13 cellular contexts compared by ENCODE assay signal in the genomic region with DNA sequence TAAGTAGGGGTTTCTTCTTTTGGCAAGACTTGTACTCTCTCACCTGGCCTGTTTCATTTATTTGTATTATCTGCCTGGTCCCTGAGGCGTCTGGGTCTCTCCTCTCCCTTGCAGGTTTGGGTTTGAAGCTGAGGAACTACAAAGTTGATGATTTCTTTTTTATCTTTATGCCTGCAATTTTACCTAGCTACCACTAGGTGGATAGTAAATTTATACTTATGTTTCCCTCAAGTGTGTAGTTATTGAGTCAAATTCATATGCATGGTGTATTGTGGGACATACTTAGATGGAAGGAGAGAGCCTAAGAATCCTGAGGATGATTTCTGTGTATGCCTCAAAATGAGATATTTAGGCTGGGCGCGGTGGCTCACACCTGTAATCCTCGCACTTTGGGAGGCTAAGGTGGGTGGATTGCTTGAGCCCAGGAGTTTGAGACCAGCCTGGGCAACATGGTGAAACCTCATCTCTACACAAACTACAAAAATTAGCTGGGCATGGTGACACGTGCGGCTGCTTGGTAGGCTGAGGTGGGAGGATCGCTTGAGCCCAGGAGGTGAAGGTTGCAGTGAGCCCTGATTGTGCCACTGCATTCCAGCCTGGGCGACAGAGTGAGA. TPM values are rescaled to one million over a fixed set of nuclear protein-coding genes. Genes with fewer than 3 reads are reported as not detected.
DNase-seq lines count a peak whose midpoint lies in the region; ATAC-seq and TF ChIP-seq lines count a peak whose summit lies in the region.
"Had no signal": no experiment of that assay in that cellular context is flagged by ENCODE, and none has a peak within 500 bp of the region (broad histone marks: within the 10 kb centered on the region; RNA-seq: fewer than 3 reads in every experiment).

No MANE protein-coding gene starts in this region.

- TF ChIP-seq CTCF in Caco-2 (IDR thresholded peaks at IDR 0.05; ENCODE audit: insufficient read depth in 1 of 2, low read depth in 1 of 2, low read length in 1 of 2, severe bottlenecking in 1 of 2, unreplicated experiment in 1 of 2) (peak; percentile 6 to 64), LNCAP (IDR thresholded peaks at IDR 0.05) (peak; percentile 63), cardiac fibroblast (IDR thresholded peaks at IDR 0.05; ENCODE audit: low read depth, low read length) (peak; percentile 24), neural progenitor cell (IDR thresholded peaks at IDR 0.05) (peak; percentile 59), tibial artery (IDR thresholded peaks at IDR 0.05) (no peak)

- H3K4me1 Mint-ChIP-seq in Caco-2 (ENCODE audit: low read depth, unreplicated experiment) (peaks cover 30% of the 10 kb centered on the region), neural progenitor cell (peaks cover 9% of the 10 kb centered on the region)
- peaks cover 2 to 6% of the 10 kb centered on the region in 2 donors for H3K4me1 Mint-ChIP-seq in stimulated activated naive B cell treated with anti-CD40 and anti-IgM and Interleukin-4, amounts not matched to agents 10 μg/mL and 1 μg/mL and 100 μg/mL, for 72 hours

- H3K4me1 ChIP-seq in Caco-2 (peaks cover 47% of the 10 kb centered on the region), neural progenitor cell (peaks cover 9% of the 10 kb centered on the region), tibial artery (peaks cover 0 to 16% (median 9%) of the 10 kb centered on the region in 4 donors)

- H3K79me2 ChIP-seq in neural progenitor cell (ENCODE audit: low read depth) = no peaks in the 10 kb centered on the region

- H3K36me3 ChIP-seq in Caco-2 (ENCODE audit: control insufficient read depth, insufficient read depth, low read length) (peaks cover 13% of the 10 kb centered on the region), neural progenitor cell (peaks cover 6% of the 10 kb centered on the region), tibial artery (peaks cover 13 to 34% (median 21%) of the 10 kb centered on the region in 3 donors)

- H3K9me3 Mint-ChIP-seq in Caco-2 (ENCODE audit: unreplicated experiment) (no peaks in the 10 kb centered on the region), neural progenitor cell (peaks cover 3% of the 10 kb centered on the region)
- no peaks in the 10 kb centered on the region for H3K9me3 Mint-ChIP-seq in stimulated activated naive B cell treated with anti-CD40 and anti-IgM and Interleukin-4, amounts not matched to agents 10 μg/mL and 1 μg/mL and 100 μg/mL, for 72 hours

- H3K36me3 Mint-ChIP-seq in Caco-2 (ENCODE audit: insufficient read depth, unreplicated experiment) = peaks cover 82% of the 10 kb centered on the region
- peaks cover 31% of the 10 kb centered on the region for H3K36me3 Mint-ChIP-seq in neural progenitor cell
- no peaks in the 10 kb centered on the region for H3K36me3 Mint-ChIP-seq in stimulated activated naive B cell treated with anti-CD40 and anti-IgM and Interleukin-4, amounts not matched to agents 10 μg/mL and 1 μg/mL and 100 μg/mL, for 72 hours
- H3K36me3 Mint-ChIP-seq: naive B cell had no signal

- H3K27ac ChIP-seq in neural progenitor cell (no peak overlapping the region), tibial artery (no peak overlapping the region)

- POLR2A ChIA-PET in Caco-2 (lab: Charles Lee) = no interaction called here

- no peak overlapping the region for H3K4me2 ChIP-seq in neural progenitor cell

- peaks cover 3% of the 10 kb centered on the region for H4K20me1 ChIP-seq in neural progenitor cell (ENCODE audit: low read depth)

- no peak overlapping the region for H3K4me3 Mint-ChIP-seq in Caco-2 (ENCODE audit: unreplicated experiment)
- no peak overlapping the region for H3K4me3 Mint-ChIP-seq in neural progenitor cell
- no peak overlapping the region for H3K4me3 Mint-ChIP-seq in stimulated activated naive B cell treated with anti-CD40 and anti-IgM and Interleukin-4, amounts not matched to agents 10 μg/mL and 1 μg/mL and 100 μg/mL, for 72 hours
- H3K4me3 Mint-ChIP-seq: naive B cell had no signal

- no TSS peak for BruUV-seq in Caco-2 (replicated peaks; lab: Mats Ljungman, UMichigan)

- H3K4me3 ChIP-seq in Caco-2 (ENCODE audit: low read depth, low read length) (no peak overlapping the region), cardiac fibroblast (replicated peaks in 1 of 2; ENCODE audit: low read depth in 2 of 2, low read length in 2 of 2) (no peak overlapping the region), neural progenitor cell (no peak overlapping the region), tibial artery (no peak overlapping the region)

- H3K9ac ChIP-seq in neural progenitor cell = no peak overlapping the region

- H3K27me3 ChIP-seq in Caco-2 (replicated peaks; ENCODE audit: control insufficient read depth, insufficient read depth, low read length) = no peaks in the 10 kb centered on the region
- no peaks in the 10 kb centered on the region for H3K27me3 ChIP-seq in neural progenitor cell
- no peaks in the 10 kb centered on the region for H3K27me3 ChIP-seq in tibial artery

- DNase-seq in Caco-2 = no peak
- DNase-seq in cardiac fibroblast (ENCODE audit: low read depth in 2 of 2) = no peak
- DNase-seq in neural progenitor cell (ENCODE audit: low spot score) = no peak
- DNase-seq in EL = no peak
- DNase-seq in stimulated activated naive B cell treated with anti-CD40 and anti-IgM and Interleukin-4, amounts not matched to agents 10 μg/mL and 1 μg/mL and 100 μg/mL, for 72 hours = no peak
- no peak for DNase-seq in tibial artery
- DNase-seq: COR-L47, kidney glomerular epithelial cell, naive B cell, NCI-H2081 treated with DMSO at 0.1 percent for 48 hours, RPMI8226 had no signal

- intact Hi-C loops in Caco-2 (cut with micrococcal nuclease; ENCODE audit: unreplicated experiment) = loop anchor here (2.0 kb wide), 1 partner anchor 13 kb away; a partner anchor contains a TSS
- intact Hi-C loops in tibial artery (cut with DNase I; ENCODE audit: low total_unique reads) = no loop called here

- H3K9me3 ChIP-seq in Caco-2 = no peaks in the 10 kb centered on the region
- H3K9me3 ChIP-seq in neural progenitor cell (ENCODE audit: low read depth) = no peaks in the 10 kb centered on the region
- no peaks in the 10 kb centered on the region for H3K9me3 ChIP-seq in tibial artery

- CTCF ChIA-PET in Caco-2 (lab: Charles Lee) = interaction anchor here (0.9 to 4.6 kb wide), 5 partner anchors 21 to 158 kb away, joined by 4 to 40 read pairs (median 7); a partner anchor contains a TSS

- ATAC-seq in stimulated activated naive B cell treated with anti-CD40 and anti-IgM and Interleukin-4, amounts not matched to agents 10 μg/mL and 1 μg/mL and 100 μg/mL, for 72 hours (replicated peaks) = no peak
- no peak for ATAC-seq in HG02981 (IDR thresholded peaks at IDR 0.05; ENCODE audit: unreplicated experiment)

- H3K27ac Mint-ChIP-seq in Caco-2 (ENCODE audit: unreplicated experiment) = no peak overlapping the region
- H3K27ac Mint-ChIP-seq in neural progenitor cell = no peak overlapping the region
- H3K27ac Mint-ChIP-seq in stimulated activated naive B cell treated with anti-CD40 and anti-IgM and Interleukin-4, amounts not matched to agents 10 μg/mL and 1 μg/mL and 100 μg/mL, for 72 hours = no peak overlapping the region
- H3K27ac Mint-ChIP-seq: naive B cell had no signal

- H3F3A ChIP-seq in neural progenitor cell (ENCODE audit: low read depth) = peaks cover 1% of the 10 kb centered on the region

- no peak overlapping the region for H2AFZ ChIP-seq in neural progenitor cell (replicated peaks)

- H3K27me3 Mint-ChIP-seq in Caco-2 (ENCODE audit: insufficient read depth, unreplicated experiment) = no peaks in the 10 kb centered on the region
- H3K27me3 Mint-ChIP-seq in neural progenitor cell (ENCODE audit: insufficient read depth, low read depth) = peaks cover 2% of the 10 kb centered on the region
- peaks cover 13 to 22% of the 10 kb centered on the region in 2 donors for H3K27me3 Mint-ChIP-seq in stimulated activated naive B cell treated with anti-CD40 and anti-IgM and Interleukin-4, amounts not matched to agents 10 μg/mL and 1 μg/mL and 100 μg/mL, for 72 hours

RNA-seq across cellular contexts. Expression of a gene that starts 13.6 kb away (rescaled TPM):
- total RNA-seq in Caco-2 (2022) (189 and 229 TPM in 2 replicates), neural progenitor cell (ENCODE audit: low replicate concordance) (117 and 168 TPM in 2 replicates)

RNA-seq across cellular contexts. Expression of a gene that starts 50.1 kb away (rescaled TPM):
- 0.82 and 1.1 TPM in 2 replicates for total RNA-seq in Caco-2 (2022)
- not detected in 2 replicates for total RNA-seq in neural progenitor cell (ENCODE audit: low replicate concordance)

Comparison
In these comparisons a context has a peak if more than half of its experiments do, and no peak if none do; other contexts are left out.
1. CTCF ChIP-seq: peak in Caco-2 (2 of 2), LNCAP (single experiment), cardiac fibroblast (single experiment) and neural progenitor cell (single experiment); none in tibial artery (0 of 2).